In genomic region chr3:140436421-140436820, GRCh38 we compare ENCODE assay signal across 7 cellular contexts.
"Had no signal": no experiment of that assay in that cellular context is flagged by ENCODE, and none has a peak within 500 bp of the region (broad histone marks: within the 10 kb centered on the region; RNA-seq: fewer than 3 reads in every experiment).

No MANE protein-coding gene starts in this region.

- H3K9me3 Mint-ChIP-seq: H9 had no signal

- H3K4me3 Mint-ChIP-seq: H9 had no signal

- DNase-seq: GM23248, H9, HCEC 1CT, IMR-90 had no signal

- H2AFZ ChIP-seq: GM23248 had no signal

- H3K9ac ChIP-seq: GM23248 had no signal

- H3K4me1 Mint-ChIP-seq: H9 had no signal

- H3K27ac Mint-ChIP-seq: H9 had no signal

- H3K4me3 ChIP-seq: GM23248 had no signal

- H3K27ac ChIP-seq: GM23248 had no signal

- FAIRE-seq: H1, H54, HTR-8/SVneo had no signal
